Comparison of ENCODE assay signal across 23 cellular contexts in genomic region chr9:16303506-16303905, GRCh38.
"Had no signal": no experiment of that assay in that cellular context is flagged by ENCODE, and none has a peak within 500 bp of the region (broad histone marks: within the 10 kb centered on the region; RNA-seq: fewer than 3 reads in every experiment).

No MANE protein-coding gene starts in this region.

- DNase-seq: colonic mucosa; effector CD8-positive, alpha-beta T cell; endodermal cell; kidney; left lung; mesenchymal stem cell; mucosa of descending colon; naive B cell; pancreas; retina; right lobe of liver; small intestine; stimulated activated CD4-positive, alpha-beta T cell treated with anti-CD3 and anti-CD28 coated beads, Interleukin-15, amount 100 ng/mL, for 24 hours; stimulated activated CD4-positive, alpha-beta T cell treated with anti-CD3 and anti-CD28 coated beads, Interleukin-2, amount 100 ng/mL, for 48 hours; stimulated activated naive B cell treated with anti-CD40 and anti-IgM and Interleukin-4, amounts not matched to agents 10 μg/mL and 1 μg/mL and 100 μg/mL, for 72 hours; upper lobe of right lung; uterus had no signal

- H3K4me3 ChIP-seq: colonic mucosa, left lung, mucosa of descending colon, pancreas, right lobe of liver, thoracic aorta, tibial nerve, upper lobe of right lung, uterus had no signal

- H3K4me1 ChIP-seq: colonic mucosa, left lung, upper lobe of right lung, uterus had no signal

- ATAC-seq: esophagus mucosa; left lung; mucosa of descending colon; natural killer cell treated with Interleukin-12 subunit alpha and Interleukin-12 subunit beta and Interleukin-15 and Interleukin-18, amount 100 ng/mL, for 72 hours; pancreas; right lobe of liver; stimulated activated naive B cell treated with anti-CD40 and anti-IgM and Interleukin-4, amounts not matched to agents 10 μg/mL and 1 μg/mL and 100 μg/mL, for 72 hours; upper lobe of right lung had no signal

- H3K36me3 ChIP-seq: colonic mucosa, left lung, neutrophil, pancreas, right lobe of liver, thoracic aorta, tibial nerve, upper lobe of right lung, uterus had no signal

- H3K27ac ChIP-seq: colonic mucosa, epithelial cell of prostate, left lung, neutrophil, pancreas, right lobe of liver, thoracic aorta, tibial nerve, upper lobe of right lung, uterus had no signal

- H3K27me3 ChIP-seq: colonic mucosa, left lung, neutrophil, pancreas, right lobe of liver, tibial nerve, upper lobe of right lung, uterus had no signal

- H3K9me3 ChIP-seq: colonic mucosa, mucosa of descending colon, neutrophil, pancreas, right lobe of liver, thoracic aorta, tibial nerve, upper lobe of right lung, uterus had no signal
